Comparison of ENCODE assay signal across 18 cellular contexts in the genomic region with DNA sequence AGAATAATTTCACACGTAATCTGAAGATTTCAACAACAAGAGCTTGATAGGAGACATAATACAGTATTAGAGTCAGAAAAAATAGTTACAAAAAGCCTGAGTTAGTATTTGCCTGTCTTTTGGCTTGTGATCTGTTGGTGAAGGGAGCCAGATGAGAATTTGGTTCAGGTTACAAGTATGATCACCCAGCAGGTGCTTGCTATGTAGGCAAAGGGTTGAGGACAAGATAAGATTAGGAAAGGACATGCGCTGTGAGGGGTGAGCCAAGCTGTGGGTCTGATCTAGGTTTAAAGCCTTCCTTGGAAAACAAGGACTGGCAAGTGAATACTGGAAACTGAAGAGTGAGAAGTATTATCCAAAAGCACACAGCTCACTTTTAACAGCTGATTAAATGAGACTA. TPM values are rescaled to one million over a fixed set of nuclear protein-coding genes. Genes with fewer than 3 reads are reported as not detected.
DNase-seq lines count a peak whose midpoint lies in the region; ATAC-seq, FAIRE-seq and TF ChIP-seq lines count a peak whose summit lies in the region.
"Had no signal": no experiment of that assay in that cellular context is flagged by ENCODE, and none has a peak within 500 bp of the region (broad histone marks: within the 10 kb centered on the region; RNA-seq: fewer than 3 reads in every experiment).

No MANE protein-coding gene starts in this region.

- WGBS in small intestine, 3 donors: 14 to 65% (median 38%) methylated on average over 2 of the region's 2 CpGs

- H3K4me3 ChIP-seq in small intestine (ENCODE audit: low read depth in 1 of 2, low read length in 2 of 2) (no peak overlapping the region), HAP-1 (no peak overlapping the region)
- H3K4me3 ChIP-seq: K562 had no signal

- no peaks in the 10 kb centered on the region for H3K36me3 ChIP-seq in small intestine (ENCODE audit: control insufficient read depth in 2 of 2, insufficient read depth in 2 of 2, low read length in 2 of 2)
- H3K36me3 ChIP-seq in HAP-1 (replicated peaks): no peaks in the 10 kb centered on the region

- no peak for FAIRE-seq in small intestine (lab: Jason Lieb, UNC)
- FAIRE-seq: A204.1, HTR-8/SVneo, K562 had no signal

- H3K27me3 ChIP-seq in small intestine (ENCODE audit: control insufficient read depth in 2 of 2, insufficient read depth in 2 of 2, low read length in 2 of 2) (no peaks in the 10 kb centered on the region), HAP-1 (ENCODE audit: low read depth) (no peaks in the 10 kb centered on the region)

- in situ Hi-C loops in HAP-1 (cut with MboI; ENCODE audit: low sequenced_read_pairs): no loop called here

- no peak for TF ChIP-seq POLR2A in erythroblast (IDR thresholded peaks at IDR 0.05; ENCODE audit: low read length)

- ATAC-seq in left lobe of liver: peak; percentile 81
- ATAC-seq: HCT116, K562 had no signal

- peaks cover 7 to 9% of the 10 kb centered on the region in 2 donors for H3K4me1 ChIP-seq in small intestine (ENCODE audit: control insufficient read depth in 2 of 2, insufficient read depth in 1 of 2, low read depth in 1 of 2, low read length in 1 of 2)
- peaks cover 4% of the 10 kb centered on the region for H3K4me1 ChIP-seq in HAP-1

- no peaks in the 10 kb centered on the region for H3K9me3 ChIP-seq in small intestine (ENCODE audit: control insufficient read depth, low read depth)
- H3K9me3 ChIP-seq in HAP-1: no peaks in the 10 kb centered on the region

- no peak overlapping the region for H3K27ac ChIP-seq in small intestine (ENCODE audit: low read depth in 1 of 2, low read length in 1 of 2)

- DNase-seq in NCI-H2171 treated with DMSO at 0.1 percent for 48 hours (lab: John Stamatoyannopoulos, UW): peak; percentile 42
- DNase-seq in NCI-H2171 (lab: John Stamatoyannopoulos, UW): no peak
- DNase-seq in erythroblast (lab: John Stamatoyannopoulos, UW): peak; percentile 54 to 78
- peak; percentile 50 for DNase-seq in left lobe of liver (ENCODE audit: low spot score)
- DNase-seq in small intestine: peak; percentile 18
- DNase-seq in HAP-1 (ENCODE audit: low spot score in 2 of 2): no peak
- no peak for DNase-seq in GM19240 (ENCODE audit: insufficient read length, low spot score)
- no peak for DNase-seq in DMS79 treated with DMSO at 0.1 percent for 48 hours (lab: John Stamatoyannopoulos, UW)
- DNase-seq: C1 segment of cervical spinal cord, DMS153, NCI-H1694 treated with DMSO at 0.1 percent for 48 hours, NCI-H524, RPMI8226 had no signal

RNA-seq across cellular contexts. Expression of gene CD36, which starts 28.7 kb away (rescaled TPM):
- 16.3 TPM for total RNA-seq in left lobe of liver
- polyA plus RNA-seq in small intestine: 10 to 100 TPM; 27.3 to 55.4 (median 44.7) TPM
- total RNA-seq: OCI-LY7 had no signal

Comparison
In these comparisons a context has a peak if more than half of its experiments do, and no peak if none do; other contexts are left out.
1. DNase-seq: peak in NCI-H2171 treated with DMSO at 0.1 percent for 48 hours (single experiment), erythroblast (2 of 2), left lobe of liver (single experiment) and small intestine (single experiment); none in NCI-H2171 (single experiment), HAP-1 (0 of 2), GM19240 (single experiment) and DMS79 treated with DMSO at 0.1 percent for 48 hours (single experiment).